ENCODE assay signal across 8 cellular contexts in genomic region chr11:88508808-88509581, GRCh38.
DNase-seq lines count a peak whose midpoint lies in the region; ATAC-seq, FAIRE-seq and TF ChIP-seq lines count a peak whose summit lies in the region.

No MANE protein-coding gene starts in this region.

- H3K4me3 Mint-ChIP-seq in astrocyte (ENCODE audit: unreplicated experiment) = peak overlapping the region; percentile 76
- peak overlapping the region; percentile 16 for H3K4me3 Mint-ChIP-seq in stimulated activated memory B cell treated with anti-CD40 and anti-IgM and Interleukin-4, amounts not matched to agents 10 μg/mL and 1 μg/mL and 100 μg/mL, for 72 hours

- no peaks in the 10 kb centered on the region for H3K9me3 ChIP-seq in astrocyte (ENCODE audit: insufficient read depth, low read depth, low read length)

- H3K4me1 Mint-ChIP-seq in astrocyte (ENCODE audit: low read depth, unreplicated experiment) = no peaks in the 10 kb centered on the region
- H3K4me1 Mint-ChIP-seq in stimulated activated memory B cell treated with anti-CD40 and anti-IgM and Interleukin-4, amounts not matched to agents 10 μg/mL and 1 μg/mL and 100 μg/mL, for 72 hours = peaks cover 14% of the 10 kb centered on the region

- no peaks in the 10 kb centered on the region for H3K36me3 ChIP-seq in astrocyte (ENCODE audit: insufficient read depth, low read length)

- no peaks in the 10 kb centered on the region for H3K27me3 ChIP-seq in astrocyte (ENCODE audit: insufficient read depth, low read length)

- peak overlapping the region; percentile 96 for H2AFZ ChIP-seq in astrocyte (ENCODE audit: low read depth, low read length)

- H3K27ac Mint-ChIP-seq in astrocyte (ENCODE audit: unreplicated experiment) = no peak overlapping the region
- no peak overlapping the region for H3K27ac Mint-ChIP-seq in stimulated activated memory B cell treated with anti-CD40 and anti-IgM and Interleukin-4, amounts not matched to agents 10 μg/mL and 1 μg/mL and 100 μg/mL, for 72 hours

- H3K4me1 ChIP-seq in astrocyte (ENCODE audit: insufficient read depth, low read length) = no peaks in the 10 kb centered on the region

- DNase-seq in DMS53 (lab: John Stamatoyannopoulos, UW) = peak; percentile 87
- DNase-seq in astrocyte (ENCODE audit: low read depth) = peak; percentile 31
- peak; percentile 75 for DNase-seq in islet precursor cell
- DNase-seq in NCI-H146 treated with DMSO at 0.1 percent for 48 hours (lab: John Stamatoyannopoulos, UW; ENCODE audit: unreplicated experiment) = no peak
- no peak for DNase-seq in 8988T

- ATAC-seq in HG02884 (IDR thresholded peaks at IDR 0.05; ENCODE audit: unreplicated experiment) (peak; percentile 56), GM18870 (IDR thresholded peaks at IDR 0.05; ENCODE audit: unreplicated experiment) (no peak)
- peak; percentile 49 for ATAC-seq in stimulated activated memory B cell treated with anti-CD40 and anti-IgM and Interleukin-4, amounts not matched to agents 10 μg/mL and 1 μg/mL and 100 μg/mL, for 72 hours

- H3K27me3 Mint-ChIP-seq in astrocyte (ENCODE audit: low read depth, unreplicated experiment) = peaks cover 31% of the 10 kb centered on the region
- H3K27me3 Mint-ChIP-seq in stimulated activated memory B cell treated with anti-CD40 and anti-IgM and Interleukin-4, amounts not matched to agents 10 μg/mL and 1 μg/mL and 100 μg/mL, for 72 hours = peaks cover 41% of the 10 kb centered on the region

- H3K27ac ChIP-seq in astrocyte (ENCODE audit: low read depth, low read length) = no peak overlapping the region

- no peaks in the 10 kb centered on the region for H3K36me3 Mint-ChIP-seq in astrocyte (ENCODE audit: low read depth, unreplicated experiment)
- H3K36me3 Mint-ChIP-seq in stimulated activated memory B cell treated with anti-CD40 and anti-IgM and Interleukin-4, amounts not matched to agents 10 μg/mL and 1 μg/mL and 100 μg/mL, for 72 hours = no peaks in the 10 kb centered on the region

- peak overlapping the region; percentile 47 for H3K4me3 ChIP-seq in astrocyte (ENCODE audit: insufficient read depth, low read depth, low read length)

- FAIRE-seq in astrocyte (lab: Jason Lieb, UNC) = no peak

- H3K4me2 ChIP-seq in astrocyte (ENCODE audit: low read length) = peak overlapping the region; percentile 86

- H3K79me2 ChIP-seq in astrocyte (ENCODE audit: insufficient read depth, low read length) = no peaks in the 10 kb centered on the region

- TF ChIP-seq CTCF in astrocyte (IDR thresholded peaks at IDR 0.05; ENCODE audit: insufficient read depth, low read depth, low read length) = no peak

- H4K20me1 ChIP-seq in astrocyte (ENCODE audit: insufficient read depth, low read length) = no peaks in the 10 kb centered on the region

- H3K9me3 Mint-ChIP-seq in astrocyte (ENCODE audit: unreplicated experiment) = peaks cover 10% of the 10 kb centered on the region
- no peaks in the 10 kb centered on the region for H3K9me3 Mint-ChIP-seq in stimulated activated memory B cell treated with anti-CD40 and anti-IgM and Interleukin-4, amounts not matched to agents 10 μg/mL and 1 μg/mL and 100 μg/mL, for 72 hours

- H3K9ac ChIP-seq in astrocyte (ENCODE audit: low read length) = peak overlapping the region; percentile 56

Comparison
In these comparisons a context has a peak if more than half of its experiments do, and no peak if none do; other contexts are left out.
1. DNase-seq: peak in DMS53 (single experiment), astrocyte (single experiment) and islet precursor cell (single experiment); none in NCI-H146 treated with DMSO at 0.1 percent for 48 hours (single experiment) and 8988T (single experiment).